In the genomic region with DNA sequence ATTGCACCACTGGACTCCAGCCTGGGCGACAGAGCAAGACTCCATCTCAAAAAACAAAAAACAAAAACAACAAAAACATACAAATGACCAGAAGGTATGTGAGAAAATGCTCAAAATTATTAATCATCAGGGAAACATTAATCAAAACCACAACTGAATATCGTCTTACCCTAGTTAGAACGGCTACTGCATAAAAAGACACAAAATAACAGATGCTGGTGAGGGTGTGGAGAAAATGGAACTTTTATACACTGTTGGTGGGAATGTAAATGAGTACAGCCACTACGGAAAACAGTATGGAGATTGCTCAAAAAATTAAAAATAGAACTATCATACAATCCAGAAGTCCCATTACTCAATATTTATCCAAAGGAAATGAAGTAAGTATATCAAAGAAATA, we compare ENCODE assay signal across 7 cellular contexts. TPM values are rescaled to one million over a fixed set of nuclear protein-coding genes. Genes with fewer than 3 reads are reported as not detected.
"Had no signal": no experiment of that assay in that cellular context is flagged by ENCODE, and none has a peak within 500 bp of the region (broad histone marks: within the 10 kb centered on the region; RNA-seq: fewer than 3 reads in every experiment).

No MANE protein-coding gene starts in this region.

- H3K4me3 ChIP-seq: K562 had no signal

- ATAC-seq: HepG2, K562 had no signal

- DNase-seq: IMR-90 had no signal

- H3K27ac ChIP-seq: HL-60 had no signal

RNA-seq across cellular contexts. Expression of a gene that starts 27.4 kb away (rescaled TPM):
- total RNA-seq: HepG2, HT-29, HT1080, IMR-90, K562 had no signal
- polyA plus RNA-seq: HepG2, IgD-negative memory B cell, IMR-90, K562 had no signal
